In the genomic region with DNA sequence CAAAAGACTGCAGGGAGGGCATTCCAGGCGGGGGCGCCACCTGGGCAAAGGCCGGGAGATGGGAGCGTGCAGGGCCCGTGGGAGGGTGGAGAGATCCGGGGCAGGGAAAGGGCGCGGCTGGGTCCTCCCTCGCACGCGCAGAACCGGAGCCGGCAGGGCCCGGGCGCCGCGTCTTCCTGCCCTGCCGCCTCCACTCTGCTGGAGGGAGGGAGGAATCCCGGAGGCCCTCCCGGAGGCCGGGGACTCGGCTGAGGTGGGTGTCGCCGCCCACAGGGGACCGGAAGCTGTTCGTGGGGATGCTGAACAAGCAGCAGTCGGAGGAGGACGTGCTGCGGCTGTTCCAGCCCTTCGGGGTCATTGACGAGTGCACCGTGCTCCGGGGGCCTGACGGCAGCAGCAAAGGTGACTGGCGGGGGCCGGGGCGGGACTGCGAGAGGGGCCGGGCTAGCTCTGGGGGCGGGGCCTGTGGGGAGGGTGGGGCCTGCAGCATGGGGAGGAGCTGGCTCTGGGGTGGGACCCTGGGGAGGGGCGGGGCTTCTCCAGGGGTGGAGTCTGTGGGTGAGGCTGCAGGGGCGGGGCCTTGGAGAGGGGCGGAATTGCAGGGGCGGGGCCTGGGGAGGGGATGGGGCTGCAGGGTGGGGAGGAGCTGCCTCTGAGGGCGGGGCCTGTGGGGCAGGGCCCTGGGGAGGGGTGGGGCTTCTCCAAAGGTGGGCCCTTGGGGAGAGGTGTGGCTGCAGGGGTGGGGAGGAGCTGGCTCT, we compare ENCODE assay signal across 8 cellular contexts. TPM values are rescaled to one million over a fixed set of nuclear protein-coding genes. Genes with fewer than 3 reads are reported as not detected.
DNase-seq lines count a peak whose midpoint lies in the region; ATAC-seq and TF ChIP-seq lines count a peak whose summit lies in the region.

No MANE protein-coding gene starts in this region.

- H3K36me3 ChIP-seq in OCI-LY7 (ENCODE audit: insufficient read depth, low read length): no peaks in the 10 kb centered on the region

- peak; percentile 74 for TF ChIP-seq CTCF in OCI-LY7 (conservative IDR thresholded peaks at IDR 0.05; ENCODE audit: low read length)

- peak overlapping the region; percentile 70 for H3K4me3 ChIP-seq in OCI-LY7 (ENCODE audit: low read depth, low read length, poor library complexity, severe bottlenecking)

- POLR2A ChIA-PET in OCI-LY7 (lab: Charles Lee): interaction anchor here (0.6 to 0.9 kb wide), 4 partner anchors 27 to 387 kb away, joined by 3 to 6 read pairs (median 3); no protein-coding TSS in a partner anchor

- H3K79me2 ChIP-seq in OCI-LY7 (ENCODE audit: insufficient read depth, low read depth, low read length): no peaks in the 10 kb centered on the region

- H3K27ac ChIP-seq in OCI-LY7 (ENCODE audit: low read depth, low read length, poor library complexity, severe bottlenecking): peak overlapping the region; percentile 58

- peaks cover 48 to 67% (median 63%) of the 10 kb centered on the region in 3 donors for H3K27me3 Mint-ChIP-seq in naive B cell

- BruUV-seq in OCI-LY7 (replicated peaks; lab: Mats Ljungman, UMichigan): no TSS peak

- peaks cover 9 to 15% (median 10%) of the 10 kb centered on the region in 3 donors for H3K4me1 Mint-ChIP-seq in naive B cell

- peak; percentile 98 for DNase-seq in COLO829 (ENCODE audit: low spot score)
- peak; percentile 43 for DNase-seq in HT1080 (ENCODE audit: low read depth)
- peak; percentile 95 for DNase-seq in OCI-LY7 (ENCODE audit: low spot score)
- DNase-seq in activated CD8-positive, alpha-beta memory T cell treated with anti-CD3 and anti-CD28 coated beads, Interleukin-2, amount 50 U/mL, for 4 hours: peak; percentile 91
- peak; percentile 82 for DNase-seq in epidermal melanocyte (ENCODE audit: insufficient read length, low spot score)
- DNase-seq in naive B cell: peak; percentile 38
- DNase-seq in stimulated activated CD8-positive, alpha-beta memory T cell treated with anti-CD3 and anti-CD28 coated beads, Interleukin-7, amount 100 ng/mL, for 48 hours (ENCODE audit: extremely low read depth in 1 of 2, low read depth in 1 of 2): peak; percentile 72 to 88

- H4K20me1 ChIP-seq in OCI-LY7 (ENCODE audit: insufficient read depth, low read length): no peaks in the 10 kb centered on the region

- ATAC-seq in naive B cell (ENCODE audit: low read depth in 2 of 2): peak; percentile 71 to 74
- ATAC-seq in GM21717 (IDR thresholded peaks at IDR 0.05; ENCODE audit: unreplicated experiment): no peak

- peak overlapping the region; percentile 76 for H2AFZ ChIP-seq in OCI-LY7 (ENCODE audit: low read length)

- intact Hi-C loops in OCI-LY7 (cut with micrococcal nuclease; ENCODE audit: unreplicated experiment): loop anchor here (1.0 kb wide), 1 partner anchor 160 kb away; no protein-coding TSS in a partner anchor

- no peaks in the 10 kb centered on the region for H3K9me2 ChIP-seq in OCI-LY7 (ENCODE audit: insufficient read depth, low read length)

- peak overlapping the region; percentile 41 to 91 (median 83) for H3K4me3 Mint-ChIP-seq in naive B cell

- peaks cover 0 to 7% (median 6%) of the 10 kb centered on the region in 7 donors for H3K9me3 Mint-ChIP-seq in naive B cell

- H3K27ac Mint-ChIP-seq in naive B cell: peak overlapping the region in 2 of 6 donors; percentile 37 to 85

- H3K4me1 ChIP-seq in OCI-LY7 (ENCODE audit: insufficient read depth, low read length, poor library complexity, severe bottlenecking): peaks cover 19% of the 10 kb centered on the region

- H3K9me3 ChIP-seq in OCI-LY7 (ENCODE audit: low read length): no peaks in the 10 kb centered on the region

- H3K36me3 Mint-ChIP-seq in naive B cell: no peaks in the 10 kb centered on the region

- CTCF ChIA-PET in OCI-LY7 (lab: Charles Lee; ENCODE audit: unreplicated experiment): interaction anchor here (0.5 to 1.3 kb wide), 14 partner anchors 9 to 1250 kb away, joined by 3 to 11 read pairs (median 4); no protein-coding TSS in a partner anchor

- H3K4me2 ChIP-seq in OCI-LY7 (ENCODE audit: low read length): peak overlapping the region; percentile 73

RNA-seq across cellular contexts. Expression of gene CELF5, which starts 51.3 kb away (rescaled TPM):
- total RNA-seq in HT1080 (2014; rRNA removed; shearing (Covaris generic)): not detected in 2 replicates
- 0.21 TPM in 1 of 2 replicates, not detected in the other for polyA plus RNA-seq in HT1080 (2015; cell fraction: cytosol; rRNA removed)
- 0.02 TPM in 1 of 2 replicates, not detected in the other for polyA plus RNA-seq in HT1080 (2015; cell fraction: nucleus; rRNA removed)
- total RNA-seq in OCI-LY7 (2014; rRNA removed; shearing (Covaris generic)): 0.13 TPM in 1 of 2 replicates, not detected in the other
- not detected in 2 replicates for total RNA-seq in OCI-LY7 (2022)
- polyA plus RNA-seq in naive B cell (ENCODE audit: low read depth in 6 of 6): not detected

Comparison
In these comparisons a context has a peak if more than half of its experiments do, and no peak if none do; other contexts are left out.
1. DNase-seq: peak in every context shown above with its lines; median percentile 98 in COLO829; 95 in OCI-LY7; 91 in activated CD8-positive, alpha-beta memory T cell treated with anti-CD3 and anti-CD28 coated beads, Interleukin-2, amount 50 U/mL, for 4 hours; 82 in epidermal melanocyte; 80 in stimulated activated CD8-positive, alpha-beta memory T cell treated with anti-CD3 and anti-CD28 coated beads, Interleukin-7, amount 100 ng/mL, for 48 hours; 43 in HT1080; 38 in naive B cell.